Comparison of ENCODE assay signal across 8 cellular contexts in the genomic region with DNA sequence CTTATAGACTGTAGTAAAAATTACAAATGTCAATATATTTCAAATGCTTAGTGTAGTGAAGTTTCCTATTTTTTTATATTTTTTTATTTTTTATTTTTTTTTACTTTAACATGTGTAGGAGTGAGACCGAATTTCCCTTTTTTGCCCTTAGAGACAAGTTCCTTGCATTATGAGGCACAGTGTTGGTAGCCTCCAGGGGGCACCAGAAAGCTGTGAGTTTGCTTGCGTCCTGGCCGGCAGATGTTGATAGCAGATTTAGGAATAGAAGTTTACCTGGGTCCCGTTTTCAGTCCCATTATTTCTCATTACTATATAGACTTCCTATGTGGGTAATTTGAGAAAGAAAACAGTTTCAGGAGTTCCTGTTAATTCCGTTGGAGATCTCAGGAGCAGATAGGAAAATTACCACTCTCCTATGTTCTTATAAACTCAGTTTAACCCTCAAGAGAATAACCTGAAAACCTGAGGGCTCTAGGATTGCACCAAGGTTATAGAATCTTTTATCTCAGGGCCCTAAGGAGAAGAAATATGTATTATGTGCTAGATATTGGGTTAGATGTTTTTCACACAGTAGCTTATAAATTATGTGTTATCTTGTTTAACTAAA.
DNase-seq lines count a peak whose midpoint lies in the region; ATAC-seq and TF ChIP-seq lines count a peak whose summit lies in the region.

No MANE protein-coding gene starts in this region.

- DNase-seq in Caco-2, result peak; percentile 72 to 80
- DNase-seq in NCI-H510A treated with DMSO at 0.1 percent for 48 hours (lab: John Stamatoyannopoulos, UW), result peak; percentile 90
- DNase-seq in activated T-cell treated with anti-CD3 and anti-CD28 coated beads for 24 hours (ENCODE audit: low read depth), result peak; percentile 24
- peak in 1 of 2 donors; percentile 53 for DNase-seq in foreskin keratinocyte
- peak; percentile 41 to 95 (median 71) for DNase-seq in posterior cingulate gyrus
- DNase-seq in activated gamma-delta T cell (lab: John Stamatoyannopoulos, UW), result no peak

- no peak overlapping the region for H3K4me3 ChIP-seq in Caco-2 (ENCODE audit: low read depth, low read length)

- no peaks in the 10 kb centered on the region for H3K36me3 ChIP-seq in Caco-2 (ENCODE audit: control insufficient read depth, insufficient read depth, low read length)

- peak; percentile 76 for ATAC-seq in GM19328 (IDR thresholded peaks at IDR 0.05; ENCODE audit: unreplicated experiment)
- peak; percentile 82 for ATAC-seq in HG03342 (IDR thresholded peaks at IDR 0.05; ENCODE audit: unreplicated experiment)
- ATAC-seq in foreskin keratinocyte, result peak; percentile 90

- H3K9me3 ChIP-seq in Caco-2, result no peaks in the 10 kb centered on the region

- H3K4me1 ChIP-seq in Caco-2 (0 out of 2 replicates have a peak, but pooled peaks cover 3% of the 10 kb centered on the region), foreskin keratinocyte (no peaks in the 10 kb centered on the region)

- no peaks in the 10 kb centered on the region for H3K4me1 Mint-ChIP-seq in Caco-2 (ENCODE audit: low read depth, unreplicated experiment)

- BruUV-seq in Caco-2 (replicated peaks; lab: Mats Ljungman, UMichigan), result no TSS peak

- H3K27ac Mint-ChIP-seq in Caco-2 (ENCODE audit: unreplicated experiment), result no peak overlapping the region

- intact Hi-C loops in Caco-2 (cut with micrococcal nuclease; ENCODE audit: unreplicated experiment) (loop anchor here (1.0 to 5.0 kb wide), 3 partner anchors 175 to 329 kb away; no protein-coding TSS in a partner anchor), posterior cingulate gyrus (cut with DNase I) (loop anchor here (5.0 kb wide), 2 partner anchors 200 to 325 kb away; no protein-coding TSS in a partner anchor)

- no peaks in the 10 kb centered on the region for H3K27me3 ChIP-seq in Caco-2 (replicated peaks; ENCODE audit: control insufficient read depth, insufficient read depth, low read length)
- no peaks in the 10 kb centered on the region for H3K27me3 ChIP-seq in foreskin keratinocyte

- peak; percentile 60 to 93 for TF ChIP-seq CTCF in Caco-2 (IDR thresholded peaks at IDR 0.05; ENCODE audit: insufficient read depth in 1 of 2, low read depth in 1 of 2, low read length in 1 of 2, severe bottlenecking in 1 of 2, unreplicated experiment in 1 of 2)
- TF ChIP-seq CTCF in foreskin keratinocyte (conservative IDR thresholded peaks at IDR 0.05), result peak; percentile 91

- POLR2A ChIA-PET in Caco-2 (lab: Charles Lee), result no interaction called here

- H3K4me3 Mint-ChIP-seq in Caco-2 (ENCODE audit: unreplicated experiment), result no peak overlapping the region

- H3K36me3 Mint-ChIP-seq in Caco-2 (ENCODE audit: insufficient read depth, unreplicated experiment), result no peaks in the 10 kb centered on the region

- no peak overlapping the region for H3K27ac ChIP-seq in foreskin keratinocyte

- no peaks in the 10 kb centered on the region for H3K27me3 Mint-ChIP-seq in Caco-2 (ENCODE audit: insufficient read depth, unreplicated experiment)

- H3K9me3 Mint-ChIP-seq in Caco-2 (ENCODE audit: unreplicated experiment), result no peaks in the 10 kb centered on the region

- CTCF ChIA-PET in Caco-2 (lab: Charles Lee), result interaction anchor here (2.3 kb wide), 1 partner anchor 11 kb away, joined by 9 read pairs; no protein-coding TSS in a partner anchor
